Comparison of ENCODE assay signal across 8 cellular contexts in the genomic region with DNA sequence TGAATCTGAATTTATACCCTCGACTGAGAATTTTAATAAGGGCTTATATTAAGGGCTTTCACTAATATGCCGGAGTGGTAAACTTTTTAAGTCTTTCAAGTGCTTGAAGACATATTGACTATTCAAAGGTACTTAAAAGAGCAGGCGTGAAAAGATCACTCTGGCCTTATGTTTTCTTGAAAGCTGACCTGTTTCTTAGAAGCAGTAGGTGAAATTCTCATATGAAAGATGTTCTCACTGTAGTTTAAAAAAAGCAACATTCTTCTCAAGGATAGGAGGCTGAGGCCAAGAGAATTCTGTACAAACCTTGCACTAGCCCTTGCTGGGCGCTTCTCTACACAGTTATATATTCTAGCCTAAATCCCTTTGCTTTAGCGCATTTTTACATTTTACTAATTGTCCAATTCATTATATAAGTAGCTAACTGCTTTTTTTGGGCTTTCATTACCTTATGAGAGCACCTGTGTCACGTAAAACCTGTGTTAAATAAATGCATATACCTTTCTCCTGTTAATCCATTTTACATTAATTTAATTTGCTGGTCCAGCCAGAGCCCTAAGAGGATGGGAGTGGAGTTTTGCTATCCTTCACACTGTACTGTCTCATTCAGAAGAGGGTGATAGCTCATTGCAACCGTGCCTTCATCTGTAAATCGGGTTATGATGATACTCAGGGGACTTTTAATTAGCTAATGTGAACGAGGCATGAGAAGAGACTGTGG. TPM values are rescaled to one million over a fixed set of nuclear protein-coding genes. Genes with fewer than 3 reads are reported as not detected.
DNase-seq lines count a peak whose midpoint lies in the region; ATAC-seq and TF ChIP-seq lines count a peak whose summit lies in the region.

No MANE protein-coding gene starts in this region.

- CTCF ChIA-PET in GM10248 (lab: Yijun Ruan, JAX), result interaction anchor here (1.2 to 16.0 kb wide), 5 partner anchors 10 to 69 kb away, joined by 4 to 163 read pairs (median 25); a partner anchor contains a TSS

- no peak for ATAC-seq in gastrocnemius medialis
- no peak for ATAC-seq in HG03520 (IDR thresholded peaks at IDR 0.05; ENCODE audit: unreplicated experiment)
- no peak for ATAC-seq in HG02763 (IDR thresholded peaks at IDR 0.05; ENCODE audit: unreplicated experiment)

- H3K27me3 ChIP-seq in SJSA1 (replicated peaks) (no peaks in the 10 kb centered on the region), fibroblast of lung (ENCODE audit: control insufficient read depth, insufficient read depth, low read length) (no peaks in the 10 kb centered on the region), gastrocnemius medialis (peaks cover 14 to 72% (median 21%) of the 10 kb centered on the region in 3 donors)

- H3K79me2 ChIP-seq in fibroblast of lung (ENCODE audit: control insufficient read depth, insufficient read depth, low read length), result no peaks in the 10 kb centered on the region

- H3K4me3 ChIP-seq in GM12865 (ENCODE audit: low read depth, low read length) (peak overlapping the region; percentile 80), SJSA1 (peak overlapping the region; percentile 45), fibroblast of lung (replicated peaks in 1 of 4; ENCODE audit: control extremely low read depth in 1 of 4, insufficient read depth in 1 of 4, low read depth in 3 of 4, low read length in 4 of 4) (peak overlapping the region; percentile 34 to 84 (median 68)), gastrocnemius medialis (peak overlapping the region; percentile 46 to 65 (median 62))

- TF ChIP-seq POLR2A in gastrocnemius medialis (IDR thresholded peaks at IDR 0.05), result no peak

- DNase-seq in GM12865 (ENCODE audit: low read depth), result no peak
- no peak for DNase-seq in SJSA1 (ENCODE audit: low read depth in 1 of 2, low spot score in 2 of 2)
- no peak for DNase-seq in fibroblast of lung (ENCODE audit: low read depth in 2 of 2)
- no peak for DNase-seq in gastrocnemius medialis
- no peak for DNase-seq in 8988T
- no peak for DNase-seq in GM10248 (ENCODE audit: extremely low spot score)

- intact Hi-C loops in gastrocnemius medialis (cut with DNase I; ENCODE audit: low total_unique reads), result loop anchor here (2.0 to 10.0 kb wide), 5 partner anchors 15 to 1867 kb away; partner anchors contain the start of gene ZNF184

- H3K4me1 ChIP-seq in SJSA1 (replicated peaks) (peaks cover 40% of the 10 kb centered on the region), fibroblast of lung (ENCODE audit: control insufficient read depth, extremely low read depth, insufficient read depth, low read length) (peaks cover 9% of the 10 kb centered on the region), gastrocnemius medialis (peaks cover 8 to 23% of the 10 kb centered on the region in 2 donors)

- H3K9ac ChIP-seq in fibroblast of lung (ENCODE audit: insufficient read depth, low read length), result no peak overlapping the region

- POLR2A ChIA-PET in GM10248 (lab: Yijun Ruan, JAX), result interaction anchor here (2.1 to 3.8 kb wide), 6 partner anchors 16 to 1865 kb away, joined by 7 to 74 read pairs (median 17); a partner anchor contains a TSS

- in situ Hi-C loops in gastrocnemius medialis (cut with MboI; ENCODE audit: low sequenced_read_pairs in 4 of 4), result loop anchor here in 3 of 4 donors (25.0 kb wide), 3 partner anchors 260 to 1810 kb away; a partner anchor contains a TSS

- H3K27ac ChIP-seq in SJSA1, result peak overlapping the region; percentile 95
- peak overlapping the region; percentile 89 for H3K27ac ChIP-seq in fibroblast of lung (ENCODE audit: insufficient read depth, low read length)
- H3K27ac ChIP-seq in gastrocnemius medialis, result peak overlapping the region; percentile 80 to 88 (median 83)

- H3K36me3 ChIP-seq in SJSA1 (no peaks in the 10 kb centered on the region), fibroblast of lung (ENCODE audit: control insufficient read depth, insufficient read depth, low read length) (no peaks in the 10 kb centered on the region), gastrocnemius medialis (no peaks in the 10 kb centered on the region)

- H4K20me1 ChIP-seq in fibroblast of lung (ENCODE audit: control insufficient read depth, extremely low read depth, insufficient read depth, low read length), result no peaks in the 10 kb centered on the region

- peak overlapping the region; percentile 64 for H3K4me2 ChIP-seq in fibroblast of lung (ENCODE audit: extremely low read depth, insufficient read depth, low read length)

- H3K9me3 ChIP-seq in SJSA1 (replicated peaks), result no peaks in the 10 kb centered on the region
- H3K9me3 ChIP-seq in fibroblast of lung (ENCODE audit: control insufficient read depth, insufficient read depth, low read depth, low read length), result no peaks in the 10 kb centered on the region
- H3K9me3 ChIP-seq in gastrocnemius medialis, result no peaks in the 10 kb centered on the region

- H2AFZ ChIP-seq in fibroblast of lung (ENCODE audit: low read length), result no peak overlapping the region

- TF ChIP-seq CTCF in GM12865 (IDR thresholded peaks at IDR 0.05; ENCODE audit: insufficient read depth, low read depth, low read length, missing control alignments) (no peak), fibroblast of lung (conservative IDR thresholded peaks at IDR 0.05 in 1 of 2, IDR thresholded peaks at IDR 0.05 in 1 of 2; ENCODE audit: low read depth in 1 of 2, low read length in 2 of 2) (no peak), gastrocnemius medialis (IDR thresholded peaks at IDR 0.05 in 4 of 5, conservative IDR thresholded peaks at IDR 0.05 in 1 of 5) (no peak), GM10248 (IDR thresholded peaks at IDR 0.05; ENCODE audit: control extremely low read depth, extremely low read depth, low read depth, missing control alignments) (no peak)

RNA-seq across cellular contexts. Expression of gene HFE, which starts 59.6 kb away (rescaled TPM):
- 2.6 and 3.5 TPM in 2 replicates for total RNA-seq in SJSA1 (2014; rRNA removed; shearing (Covaris generic))
- total RNA-seq in fibroblast of lung (6.4 and 18.3 TPM in 2 replicates), gastrocnemius medialis (1 to 10 TPM in 3 of 4 donors, under 1 TPM in 1; 0.10 to 2.0 (median 1.6) TPM)
- 22.1 and 22.3 TPM in 2 replicates for polyA plus RNA-seq in fibroblast of lung
- polyA plus RNA-seq in fibroblast of lung (2012), result 13.8 and 15.3 TPM in 2 replicates
- 8.7 and 32.6 TPM in 2 replicates for polyA minus RNA-seq in fibroblast of lung (ENCODE audit: low replicate concordance)
